22 cellular contexts compared by ENCODE assay signal in the genomic region with DNA sequence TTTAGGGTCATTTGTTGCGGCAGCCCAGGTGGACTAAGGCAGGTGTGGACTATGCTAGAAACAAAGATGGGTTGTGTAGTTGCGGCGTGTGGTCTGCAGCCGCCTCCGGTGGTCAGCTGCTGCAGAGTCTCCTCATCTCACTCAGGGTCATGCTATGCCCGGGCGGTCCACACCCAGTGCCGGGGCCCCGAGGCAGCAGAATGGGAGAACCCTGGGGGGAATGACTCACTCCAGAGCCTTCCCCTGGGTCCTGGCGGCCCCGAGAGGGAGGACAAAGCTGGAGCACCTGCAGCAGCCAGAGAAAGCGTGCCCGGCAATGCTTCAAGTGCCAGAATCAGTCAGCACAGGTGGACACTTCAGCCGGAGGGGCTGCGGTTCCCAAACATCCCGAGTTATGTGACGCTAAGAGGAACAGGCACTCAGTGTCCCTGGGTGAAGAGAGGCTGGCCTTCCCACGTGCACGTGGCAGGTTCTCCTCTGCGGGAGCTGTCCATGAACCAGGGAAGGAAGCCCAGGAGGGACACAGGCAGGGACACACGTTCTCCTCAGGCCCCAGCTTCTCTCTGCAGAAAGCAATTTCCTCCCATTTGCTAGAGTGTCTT.
DNase-seq lines count a peak whose midpoint lies in the region; ATAC-seq and TF ChIP-seq lines count a peak whose summit lies in the region.
"Had no signal": no experiment of that assay in that cellular context is flagged by ENCODE, and none has a peak within 500 bp of the region (broad histone marks: within the 10 kb centered on the region; RNA-seq: fewer than 3 reads in every experiment).

No MANE protein-coding gene starts in this region.

- H3K36me3 Mint-ChIP-seq in activated T-cell treated with anti-CD3 and anti-CD28 coated beads, Interleukin-2, amount 50 U/mL, for 4 hours (ENCODE audit: insufficient read depth), result no peaks in the 10 kb centered on the region
- no peaks in the 10 kb centered on the region for H3K36me3 Mint-ChIP-seq in stimulated activated effector memory CD8-positive, alpha-beta T cell treated with anti-CD3 and anti-CD28 coated beads, Interleukin-12 subunit alpha, Interleukin-12 subunit beta, amount 100 ng/mL, for 72 hours
- H3K36me3 Mint-ChIP-seq: CD14-positive monocyte had no signal

- H3K4me3 ChIP-seq in Panc1 (ENCODE audit: low read depth in 2 of 2, low read length in 2 of 2) (no peak overlapping the region), colonic mucosa (no peak overlapping the region)

- H3K9me3 ChIP-seq in Panc1 (ENCODE audit: control insufficient read depth, insufficient read depth, low read depth, low read length) (no peaks in the 10 kb centered on the region), colonic mucosa (no peaks in the 10 kb centered on the region)
- H3K9me3 ChIP-seq: BE2C, SK-N-SH had no signal

- peak in 2 of 3 experiments; percentile 12 to 58 for DNase-seq in NCI-H1417 (lab: John Stamatoyannopoulos, UW)
- no peak for DNase-seq in NCI-H1417 treated with DMSO at 0.1 percent for 48 hours (lab: John Stamatoyannopoulos, UW)
- DNase-seq in DMS53 (lab: John Stamatoyannopoulos, UW), result peak; percentile 63
- no peak for DNase-seq in Panc1 (ENCODE audit: low read depth, low spot score)
- peak; percentile 62 for DNase-seq in posterior vena cava (ENCODE audit: low spot score)
- no peak for DNase-seq in colonic mucosa
- DNase-seq in activated T-cell treated with anti-CD3 and anti-CD28 coated beads, Interleukin-2, amount 50 U/mL, for 4 hours, result no peak
- no peak for DNase-seq in stimulated activated effector memory CD8-positive, alpha-beta T cell treated with anti-CD3 and anti-CD28 coated beads, Interleukin-12 subunit alpha, Interleukin-12 subunit beta, amount 100 ng/mL, for 72 hours (ENCODE audit: low spot score in 2 of 2)
- DNase-seq: 8988T, ACHN, BE2C, Calu3, H7, KBM-7, MV-4-11, NCI-H1694 treated with DMSO at 0.1 percent for 48 hours, NCI-H2171, NCI-H226, NCI-H510A, SK-N-SH, SW 1271 had no signal

- in situ Hi-C loops in Panc1 (cut with HindIII; ENCODE audit: low pct_unique_long_range_greater_than_20kb, low sequenced_read_pairs), result no loop called here

- no peaks in the 10 kb centered on the region for H3K9me3 Mint-ChIP-seq in activated T-cell treated with anti-CD3 and anti-CD28 coated beads, Interleukin-2, amount 50 U/mL, for 4 hours
- H3K9me3 Mint-ChIP-seq in stimulated activated effector memory CD8-positive, alpha-beta T cell treated with anti-CD3 and anti-CD28 coated beads, Interleukin-12 subunit alpha, Interleukin-12 subunit beta, amount 100 ng/mL, for 72 hours, result no peaks in the 10 kb centered on the region

- H3K27ac ChIP-seq in Panc1 (ENCODE audit: low read length), result no peak overlapping the region
- H3K27ac ChIP-seq in colonic mucosa, result no peak overlapping the region

- no peaks in the 10 kb centered on the region for H3K4me1 Mint-ChIP-seq in activated T-cell treated with anti-CD3 and anti-CD28 coated beads, Interleukin-2, amount 50 U/mL, for 4 hours (ENCODE audit: low read depth)
- H3K4me1 Mint-ChIP-seq in stimulated activated effector memory CD8-positive, alpha-beta T cell treated with anti-CD3 and anti-CD28 coated beads, Interleukin-12 subunit alpha, Interleukin-12 subunit beta, amount 100 ng/mL, for 72 hours, result no peaks in the 10 kb centered on the region
- H3K4me1 Mint-ChIP-seq: CD14-positive monocyte had no signal

- peaks cover 34% of the 10 kb centered on the region for H3K27me3 Mint-ChIP-seq in activated T-cell treated with anti-CD3 and anti-CD28 coated beads, Interleukin-2, amount 50 U/mL, for 4 hours (ENCODE audit: low read depth)

- TF ChIP-seq CTCF in Panc1 (IDR thresholded peaks at IDR 0.05) (no peak), colonic mucosa (IDR thresholded peaks at IDR 0.05) (no peak)

- H3K4me1 ChIP-seq in Panc1 (ENCODE audit: control insufficient read depth, insufficient read depth, low read length) (no peaks in the 10 kb centered on the region), colonic mucosa (no peaks in the 10 kb centered on the region)
- H3K4me1 ChIP-seq: BE2C had no signal

- BruUV-seq in Panc1 (replicated peaks; lab: Mats Ljungman, UMichigan), result no TSS peak

- POLR2A ChIA-PET in Panc1 (lab: Charles Lee), result no interaction called here

- H3K27ac Mint-ChIP-seq in stimulated activated effector memory CD8-positive, alpha-beta T cell treated with anti-CD3 and anti-CD28 coated beads, Interleukin-12 subunit alpha, Interleukin-12 subunit beta, amount 100 ng/mL, for 72 hours, result no peak overlapping the region
- H3K27ac Mint-ChIP-seq: CD14-positive monocyte had no signal

- ATAC-seq in Panc1, result 0 out of 2 replicates have a peak, but pooled peaks have one; percentile 21
- ATAC-seq in activated T-cell treated with anti-CD3 and anti-CD28 coated beads, Interleukin-2, amount 50 U/mL, for 4 hours, result no peak
- ATAC-seq in stimulated activated effector memory CD8-positive, alpha-beta T cell treated with anti-CD3 and anti-CD28 coated beads, Interleukin-12 subunit alpha, Interleukin-12 subunit beta, amount 100 ng/mL, for 72 hours, result no peak

- H3K4me3 Mint-ChIP-seq in activated T-cell treated with anti-CD3 and anti-CD28 coated beads, Interleukin-2, amount 50 U/mL, for 4 hours, result no peak overlapping the region
- no peak overlapping the region for H3K4me3 Mint-ChIP-seq in stimulated activated effector memory CD8-positive, alpha-beta T cell treated with anti-CD3 and anti-CD28 coated beads, Interleukin-12 subunit alpha, Interleukin-12 subunit beta, amount 100 ng/mL, for 72 hours
- H3K4me3 Mint-ChIP-seq: CD14-positive monocyte had no signal

- no peaks in the 10 kb centered on the region for H3K36me3 ChIP-seq in Panc1 (ENCODE audit: control insufficient read depth, insufficient read depth, low read length)
- H3K36me3 ChIP-seq in colonic mucosa, result no peaks in the 10 kb centered on the region
- H3K36me3 ChIP-seq: BE2C had no signal

- H3K27me3 ChIP-seq in Panc1 (ENCODE audit: control insufficient read depth, insufficient read depth, low read length) (peaks cover 15% of the 10 kb centered on the region; the same call in 1 of the 2 replicates), colonic mucosa (no peaks in the 10 kb centered on the region)

- CTCF ChIA-PET in Panc1 (lab: Charles Lee), result no interaction called here

- H3K9ac ChIP-seq in colonic mucosa (ENCODE audit: low read depth in 2 of 2, low read length in 2 of 2), result no peak overlapping the region
- H3K9ac ChIP-seq: SK-N-SH had no signal

- intact Hi-C loops in Panc1 (cut with micrococcal nuclease; ENCODE audit: unreplicated experiment) (no loop called here), posterior vena cava (cut with DNase I) (no loop called here), colonic mucosa (cut with DNase I) (no loop called here)

Comparison
In these comparisons a context has a peak if more than half of its experiments do, and no peak if none do; other contexts are left out.
1. DNase-seq: peak in NCI-H1417 (2 of 3), DMS53 (single experiment) and posterior vena cava (single experiment); none in NCI-H1417 treated with DMSO at 0.1 percent for 48 hours (single experiment), Panc1 (single experiment), colonic mucosa (single experiment), activated T-cell treated with anti-CD3 and anti-CD28 coated beads, Interleukin-2, amount 50 U/mL, for 4 hours (single experiment) and stimulated activated effector memory CD8-positive, alpha-beta T cell treated with anti-CD3 and anti-CD28 coated beads, Interleukin-12 subunit alpha, Interleukin-12 subunit beta, amount 100 ng/mL, for 72 hours (0 of 2).